2 cellular contexts compared by ENCODE assay signal in genomic region chr11:35190804-35191348, GRCh38.
TF ChIP-seq lines count a peak whose summit lies in the region.

No MANE protein-coding gene starts in this region.

TF ChIP-seq in K562, 482 proteins besides CTCF, POLR2A, EP300 and RAD21 (continued from another document):
- TF ChIP-seq CEBPG (CRISPR knock-in tag; IDR thresholded peaks at IDR 0.05) (peak; percentile 31; the same call in 1 of the 2 replicates), CEBPG (tag; conservative IDR thresholded peaks at IDR 0.05 in 1 of 2, IDR thresholded peaks at IDR 0.05 in 1 of 2) (peak; percentile 76 to 81)
TF ChIP-seq in K562: peak in this region for 2.

TF ChIP-seq in SK-N-SH treated with all-trans-retinoic acid at 6 μM for 48 hours, 23 proteins besides CTCF, POLR2A, EP300 and RAD21 (continued from another document):
- TF ChIP-seq CSRNP3 (CRISPR knock-in tag; IDR thresholded peaks at IDR 0.05) (no peak), ISL1 (CRISPR knock-in tag; IDR thresholded peaks at IDR 0.05) (no peak), TOX (CRISPR knock-in tag; IDR thresholded peaks at IDR 0.05; ENCODE audit: borderline replicate concordance) (no peak), ZFP3 (CRISPR knock-in tag; IDR thresholded peaks at IDR 0.05) (no peak), CREB5 (CRISPR knock-in tag; IDR thresholded peaks at IDR 0.05; ENCODE audit: low read depth) (no peak), GLIS3 (CRISPR knock-in tag; IDR thresholded peaks at IDR 0.05) (no peak), ZNF8 (CRISPR knock-in tag; IDR thresholded peaks at IDR 0.05) (no peak)
